Comparison of ENCODE assay signal across 8 cellular contexts in genomic region chr2:64646007-64646880, GRCh38. TPM values are rescaled to one million over a fixed set of nuclear protein-coding genes. Genes with fewer than 3 reads are reported as not detected.
DNase-seq lines count a peak whose midpoint lies in the region; ATAC-seq and TF ChIP-seq lines count a peak whose summit lies in the region.

No MANE protein-coding gene starts in this region.

- no peaks in the 10 kb centered on the region for H3K9me3 ChIP-seq in A673 (ENCODE audit: low read depth, low read length, poor library complexity, severe bottlenecking)
- no peaks in the 10 kb centered on the region for H3K9me3 ChIP-seq in mesenchymal stem cell (ENCODE audit: control insufficient read depth, low read length)

- POLR2A ChIA-PET in A673 (lab: Charles Lee; ENCODE audit: low non-redundant PET): interaction anchor here (0.6 to 0.8 kb wide), 3 partner anchors 174 to 315 kb away, joined by 3 to 5 read pairs (median 4); no protein-coding TSS in a partner anchor

- no peak overlapping the region for H3K23ac ChIP-seq in mesenchymal stem cell (ENCODE audit: low read length in 2 of 2)

- peak; percentile 97 for TF ChIP-seq CTCF in A673 (conservative IDR thresholded peaks at IDR 0.05; ENCODE audit: low read depth, low read length)

- no peak overlapping the region for H4K91ac ChIP-seq in mesenchymal stem cell (ENCODE audit: low read length)

- no peak for ATAC-seq in HG03025 (IDR thresholded peaks at IDR 0.05; ENCODE audit: low FRiP score, unreplicated experiment)

- H3K18ac ChIP-seq in mesenchymal stem cell (ENCODE audit: low read depth in 1 of 2, low read length in 2 of 2): no peak overlapping the region

- no peak overlapping the region for H2BK5ac ChIP-seq in mesenchymal stem cell (ENCODE audit: low read depth, low read length, poor library complexity, severe bottlenecking)

- no peak overlapping the region for H2BK12ac ChIP-seq in mesenchymal stem cell (ENCODE audit: low read length in 2 of 2)

- no peaks in the 10 kb centered on the region for H3K79me1 ChIP-seq in mesenchymal stem cell (replicated peaks; ENCODE audit: low read length, poor library complexity, severe bottlenecking)

- WGBS in mesenchymal stem cell: under 1% methylated on average over 7 of the region's 9 CpGs

- H4K8ac ChIP-seq in mesenchymal stem cell (ENCODE audit: low read length): no peak overlapping the region

- H3K36me3 ChIP-seq in A673 (ENCODE audit: insufficient read depth, low read length, poor library complexity, severe bottlenecking) (no peaks in the 10 kb centered on the region), mesenchymal stem cell (ENCODE audit: control insufficient read depth in 1 of 2, insufficient read depth in 2 of 2, low read depth in 1 of 2, low read length in 2 of 2) (peaks cover 4 to 6% of the 10 kb centered on the region in 2 experiments)

- no peak overlapping the region for H2BK15ac ChIP-seq in mesenchymal stem cell (ENCODE audit: low read depth, poor library complexity, severe bottlenecking)

- H3K4me1 ChIP-seq in A673 (ENCODE audit: insufficient read depth, low read length, poor library complexity, severe bottlenecking) (peaks cover 63% of the 10 kb centered on the region), mesenchymal stem cell (ENCODE audit: control insufficient read depth, insufficient read depth, low read depth, low read length) (peaks cover 30% of the 10 kb centered on the region)

- no peak overlapping the region for H3K4me2 ChIP-seq in mesenchymal stem cell (ENCODE audit: low read length, poor library complexity, severe bottlenecking)

- CTCF ChIA-PET in A673 (lab: Charles Lee): interaction anchor here (0.7 to 1.5 kb wide), 11 partner anchors 9 to 227 kb away, joined by 3 to 16 read pairs (median 4); no protein-coding TSS in a partner anchor

- no peak overlapping the region for H2AK5ac ChIP-seq in mesenchymal stem cell (ENCODE audit: low read length, severe bottlenecking)

- no peak overlapping the region for H2AFZ ChIP-seq in mesenchymal stem cell (ENCODE audit: low read depth, low read length)

- H3K27me3 ChIP-seq in A673 (replicated peaks; ENCODE audit: insufficient read depth, low read depth, low read length, poor library complexity) (no peaks in the 10 kb centered on the region), mesenchymal stem cell (ENCODE audit: control insufficient read depth in 1 of 2, insufficient read depth in 1 of 2, low read length in 2 of 2) (no peaks in the 10 kb centered on the region)

- H3K9ac ChIP-seq in mesenchymal stem cell (ENCODE audit: low read length): peak overlapping the region; percentile 95

- DNase-seq in A673 (ENCODE audit: low spot score) (peak; percentile 88), GOT3 (lab: John Stamatoyannopoulos, UW) (peak; percentile 21), NCI-H69 (lab: John Stamatoyannopoulos, UW) (peak; percentile 68), dedifferentiated amniotic fluid mesenchymal stem cell (ENCODE audit: extremely low spot score) (peak; percentile 82), mesenchymal stem cell (peak; percentile 75)
- peak; percentile 82 to 83 for DNase-seq in activated CD4-positive, alpha-beta T cell treated with anti-CD3 and anti-CD28 coated beads, Interleukin-2, amount 50 U/mL, for 24 hours (ENCODE audit: low read depth in 1 of 2, low spot score in 1 of 2)
- DNase-seq in stimulated activated CD8-positive, alpha-beta memory T cell treated with anti-CD3 and anti-CD28 coated beads, Interleukin-15, amount 100 ng/mL, for 1 hour (ENCODE audit: low read depth): peak; percentile 87

- H3K27ac ChIP-seq in A673 (ENCODE audit: low read depth, low read length, poor library complexity, severe bottlenecking) (peak overlapping the region; percentile 98), mesenchymal stem cell (ENCODE audit: low read length, poor library complexity, severe bottlenecking) (no peak overlapping the region)

- no peak overlapping the region for H2BK120ac ChIP-seq in mesenchymal stem cell (ENCODE audit: low read depth, low read length)

- no peak overlapping the region for H3K4ac ChIP-seq in mesenchymal stem cell (ENCODE audit: low read depth in 1 of 2, low read length in 2 of 2)

- H3K4me3 ChIP-seq in A673 (ENCODE audit: low read depth, low read length, poor library complexity, severe bottlenecking): peak overlapping the region; percentile 55
- H3K4me3 ChIP-seq in mesenchymal stem cell (ENCODE audit: insufficient read depth in 1 of 2, low read depth in 1 of 2, low read length in 2 of 2): peak overlapping the region in 1 of 2 experiments; percentile 80

- no peak overlapping the region for H3K14ac ChIP-seq in mesenchymal stem cell (ENCODE audit: low read length in 2 of 2)

- BruUV-seq in A673 (replicated peaks; lab: Mats Ljungman, UMichigan): no TSS peak

- intact Hi-C loops in A673 (cut with micrococcal nuclease; ENCODE audit: unreplicated experiment): loop anchor here (1.0 kb wide), 1 partner anchor 219 kb away; no protein-coding TSS in a partner anchor

RNA-seq across cellular contexts. Expression of gene SERTAD2, which starts 7.5 kb away (rescaled TPM):
- total RNA-seq in A673 (2021): 20.8 and 22.2 TPM in 2 replicates
- polyA plus RNA-seq in mesenchymal stem cell (2013, experiment 1 of 2): 18.5 TPM
- 16.0 TPM for polyA plus RNA-seq in mesenchymal stem cell (2013, experiment 2 of 2)

Comparison
In these comparisons a context has a peak if more than half of its experiments do, and no peak if none do; other contexts are left out.
1. DNase-seq: peak in every context shown above with its lines; median percentile 88 in A673; 87 in stimulated activated CD8-positive, alpha-beta memory T cell treated with anti-CD3 and anti-CD28 coated beads, Interleukin-15, amount 100 ng/mL, for 1 hour; 82 in activated CD4-positive, alpha-beta T cell treated with anti-CD3 and anti-CD28 coated beads, Interleukin-2, amount 50 U/mL, for 24 hours; 82 in dedifferentiated amniotic fluid mesenchymal stem cell; 75 in mesenchymal stem cell; 68 in NCI-H69; 21 in GOT3.